In genomic region chr1:199920635-199921034, GRCh38 we compare ENCODE assay signal across 35 cellular contexts.
"Had no signal": no experiment of that assay in that cellular context is flagged by ENCODE, and none has a peak within 500 bp of the region (broad histone marks: within the 10 kb centered on the region; RNA-seq: fewer than 3 reads in every experiment).

No MANE protein-coding gene starts in this region.

- H3K27me3 ChIP-seq: MG63 had no signal

- H3K36me3 ChIP-seq: MG63 had no signal

- DNase-seq: Kasumi-1, MG63, MM.1S, MV-4-11, NCI-H1048, NCI-H1092, NCI-H1092 treated with DMSO at 0.1 percent for 48 hours, NCI-H1105, NCI-H1105 treated with DMSO at 0.1 percent for 48 hours, NCI-H1417, NCI-H1417 treated with DMSO at 0.1 percent for 48 hours, NCI-H1436, NCI-H1436 treated with DMSO at 0.1 percent for 48 hours, NCI-H146, NCI-H1694, NCI-H1694 treated with DMSO at 0.1 percent for 48 hours, NCI-H187, NCI-H187 treated with DMSO at 0.1 percent for 48 hours, NCI-H1930, NCI-H2029, NCI-H2029 treated with DMSO at 0.1 percent for 48 hours, NCI-H2081, NCI-H2081 treated with DMSO at 0.1 percent for 48 hours, NCI-H2107, NCI-H2171, NCI-H2171 treated with DMSO at 0.1 percent for 48 hours, NCI-H2227 treated with DMSO at 0.1 percent for 48 hours, NCI-H226, NCI-H345, NCI-H446, NCI-H446 treated with DMSO at 0.1 percent for 48 hours, NCI-H510A, NCI-H510A treated with DMSO at 0.1 percent for 48 hours, NCI-H524, NCI-H524 treated with DMSO at 0.1 percent for 48 hours had no signal

- H3K4me3 ChIP-seq: MG63 had no signal
